8 cellular contexts compared by ENCODE assay signal in the genomic region with DNA sequence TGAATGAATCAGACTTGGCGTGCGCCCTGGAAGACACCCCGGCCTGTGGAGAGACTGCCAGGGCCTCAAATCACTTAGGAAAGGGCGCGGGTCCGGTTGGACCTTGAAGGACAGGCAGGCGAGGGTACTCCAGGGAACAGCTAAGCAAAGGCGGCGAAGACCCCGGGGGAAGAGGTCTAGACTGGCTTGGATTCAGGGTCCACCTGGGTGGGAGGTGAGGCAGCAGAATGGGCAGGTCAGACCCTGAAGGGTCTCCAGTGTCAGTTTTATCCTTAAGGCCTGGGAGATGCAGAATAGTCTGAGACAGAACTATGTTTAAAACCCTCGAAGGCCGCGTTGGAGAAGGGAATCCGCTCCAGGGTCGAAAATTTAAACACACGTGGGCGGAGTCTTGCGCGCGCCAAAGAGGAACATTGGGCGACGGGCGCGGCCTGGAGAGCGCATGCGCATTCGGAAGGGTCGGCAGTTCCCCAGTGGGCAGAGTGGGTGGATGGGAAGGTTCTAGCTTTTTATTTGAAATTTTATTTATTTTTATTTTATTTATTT. TPM values are rescaled to one million over a fixed set of nuclear protein-coding genes. Genes with fewer than 3 reads are reported as not detected.
DNase-seq lines count a peak whose midpoint lies in the region; ATAC-seq, FAIRE-seq and TF ChIP-seq lines count a peak whose summit lies in the region.

No MANE protein-coding gene starts in this region.

- no peaks in the 10 kb centered on the region for H3K9me3 ChIP-seq in adipocyte (ENCODE audit: control insufficient read depth, low read length)
- H3K9me3 ChIP-seq in heart left ventricle: no peaks in the 10 kb centered on the region

- peak overlapping the region; percentile 98 for H3K9ac ChIP-seq in adipocyte (ENCODE audit: low read length)

- DNase-seq in GM19239 (ENCODE audit: insufficient read length, low spot score) (no peak), NCI-H1105 treated with DMSO at 0.1 percent for 48 hours (lab: John Stamatoyannopoulos, UW) (peak; percentile 84), SW 1271 (lab: John Stamatoyannopoulos, UW) (peak; percentile 68 to 74), adipocyte (ENCODE audit: low read depth) (peak; percentile 80), heart left ventricle (peak; percentile 86 to 93 (median 88)), posterior cingulate gyrus (peak; percentile 71 to 97 (median 80)), ureter (ENCODE audit: low spot score) (peak; percentile 87)

- H3K27ac ChIP-seq in ACC112 (ENCODE audit: low read depth, low read length) (peak overlapping the region; percentile 100), heart left ventricle (peak overlapping the region; percentile 95 to 100 (median 98))

- H3K36me3 ChIP-seq in ACC112 (ENCODE audit: insufficient read depth, low read length): no peaks in the 10 kb centered on the region
- peaks cover 2% of the 10 kb centered on the region for H3K36me3 ChIP-seq in adipocyte (ENCODE audit: control insufficient read depth, insufficient read depth, low read length, severe bottlenecking)
- peaks cover 0 to 19% (median 11%) of the 10 kb centered on the region in 9 donors for H3K36me3 ChIP-seq in heart left ventricle

- H2AFZ ChIP-seq in ACC112 (ENCODE audit: low read length, unreplicated experiment): peak overlapping the region; percentile 38

- H3K27me3 ChIP-seq in ACC112 (ENCODE audit: insufficient read depth, low read length) (no peaks in the 10 kb centered on the region), adipocyte (replicated peaks; ENCODE audit: control insufficient read depth, insufficient read depth, low read length) (no peaks in the 10 kb centered on the region), heart left ventricle (no peaks in the 10 kb centered on the region)

- ATAC-seq in heart left ventricle: peak; percentile 40 to 75 (median 66)

- intact Hi-C loops in heart left ventricle (cut with DNase I) (no loop called here), posterior cingulate gyrus (cut with DNase I) (loop anchor here (10.0 kb wide), 1 partner anchor 91 kb away; no protein-coding TSS in a partner anchor)

- peak; percentile 94 for FAIRE-seq in GM19239 (lab: Jason Lieb, UNC)

- 1% methylated on average over 28 of the region's 28 CpGs for WGBS in heart left ventricle, 4 donors

- H3K4me3 ChIP-seq in ACC112 (ENCODE audit: low read depth, low read length): peak overlapping the region; percentile 91
- peak overlapping the region; percentile 93 for H3K4me3 ChIP-seq in adipocyte (ENCODE audit: low read length)
- peak overlapping the region; percentile 60 to 91 (median 73) for H3K4me3 ChIP-seq in heart left ventricle

- peaks cover 46% of the 10 kb centered on the region for H3K4me1 ChIP-seq in ACC112 (ENCODE audit: control insufficient read depth, insufficient read depth, low read length, unreplicated experiment)
- H3K4me1 ChIP-seq in adipocyte (ENCODE audit: control insufficient read depth, insufficient read depth, low read length): peaks cover 69% of the 10 kb centered on the region
- peaks cover 0 to 64% (median 18%) of the 10 kb centered on the region in 12 donors for H3K4me1 ChIP-seq in heart left ventricle

- peaks cover 21% of the 10 kb centered on the region for H3K79me2 ChIP-seq in ACC112 (ENCODE audit: control insufficient read depth, insufficient read depth, low read length, unreplicated experiment)

- no peak for TF ChIP-seq POLR2A in heart left ventricle (IDR thresholded peaks at IDR 0.05)

- no peak for TF ChIP-seq CTCF in heart left ventricle (IDR thresholded peaks at IDR 0.05)

RNA-seq across cellular contexts. Expression of a gene that starts 0.6 kb away (rescaled TPM):
- total RNA-seq in heart left ventricle (10 to 100 TPM in 6 of 9 donors, 1 to 10 TPM in 3; 5.8 to 27.7 (median 14.6) TPM), ureter (60.6 TPM)
- polyA plus RNA-seq in heart left ventricle: 10 to 100 TPM; 15.6 to 19.9 TPM

RNA-seq across cellular contexts. Expression of a gene that starts 25.4 kb away (rescaled TPM):
- total RNA-seq in heart left ventricle (1 to 10 TPM in 2 of 9 donors, under 1 TPM in 7; 0.15 to 3.7 (median 0.63) TPM), ureter (69.2 TPM)
- polyA plus RNA-seq in heart left ventricle: 1 to 10 TPM in 1 of 2 donors, under 1 TPM in 1; 0.46 to 1.1 TPM

RNA-seq across cellular contexts. Expression of a gene that starts 39.5 kb away (rescaled TPM):
- total RNA-seq in heart left ventricle (not detected), ureter (not detected)
- polyA plus RNA-seq in heart left ventricle: not detected

RNA-seq across cellular contexts. Expression of a gene that starts 46.9 kb away (rescaled TPM):
- total RNA-seq in heart left ventricle: 1 to 10 TPM in 8 of 9 donors, under 1 TPM in 1; 0.37 to 7.9 (median 1.4) TPM
- polyA plus RNA-seq in heart left ventricle: 1 to 10 TPM in 1 of 2 donors, under 1 TPM in 1; 0.34 to 1.9 TPM
- total RNA-seq in ureter: 5.9 TPM

Comparison
In these comparisons a context has a peak if more than half of its experiments do, and no peak if none do; other contexts are left out.
1. RNA of a gene that starts 25.4 kb away (total RNA-seq): 69.2 TPM in ureter (single experiment); 0.15 to 3.7 TPM in heart left ventricle; every median in the first group is over 10 times any median in the second.
2. Peak in every context shown above with its lines, with median percentiles within 50 percentile points of each other: H3K4me3 ChIP-seq.